ENCODE assay signal across 33 cellular contexts in genomic region chr7:143183024-143183423, GRCh38. TPM values are rescaled to one million over a fixed set of nuclear protein-coding genes. Genes with fewer than 3 reads are reported as not detected.
"Had no signal": no experiment of that assay in that cellular context is flagged by ENCODE, and none has a peak within 500 bp of the region (broad histone marks: within the 10 kb centered on the region; RNA-seq: fewer than 3 reads in every experiment).

TSS of gene TAS2R39 (plus strand) at chr7:143183419. CDS start at chr7:143183419, 0 bp downstream.

- H3K36me3 Mint-ChIP-seq: activated naive CD4-positive, alpha-beta T cell treated with anti-CD3 and anti-CD28 coated beads, Interleukin-2, amount 10 ng/mL, durations not matched to agents 7 days and 5 days; activated naive CD4-positive, alpha-beta T cell treated with anti-CD3 and anti-CD28 coated beads, Interleukin-2, amount 50 U/mL, for 72 hours; activated naive CD8-positive, alpha-beta T cell treated with anti-CD3 and anti-CD28 coated beads, Interleukin-2, amount 10 ng/mL, durations not matched to agents 7 days and 5 days; brain had no signal

- H3K27ac Mint-ChIP-seq: activated CD4-positive, alpha-beta memory T cell treated with anti-CD3 and anti-CD28 coated beads, Interleukin-2, amount 10 ng/mL, durations not matched to agents 7 days and 5 days; activated CD4-positive, alpha-beta T cell treated with anti-CD3 and anti-CD28 coated beads, Interleukin-2, amount 10 ng/mL, durations not matched to agents 7 days and 5 days; activated naive CD4-positive, alpha-beta T cell treated with anti-CD3 and anti-CD28 coated beads, Interleukin-2, amount 10 ng/mL, durations not matched to agents 7 days and 5 days; activated naive CD4-positive, alpha-beta T cell treated with anti-CD3 and anti-CD28 coated beads, Interleukin-2, amount 50 U/mL, for 72 hours; activated naive CD8-positive, alpha-beta T cell treated with anti-CD3 and anti-CD28 coated beads, Interleukin-2, amount 10 ng/mL, durations not matched to agents 7 days and 5 days; activated T-cell treated with anti-CD3 and anti-CD28 coated beads, Interleukin-2, amount 50 U/mL, for 24 hours; activated T-cell treated with anti-CD3 and anti-CD28 coated beads, Interleukin-2, amount 50 U/mL, for 72 hours; brain had no signal

- H3K4me3 Mint-ChIP-seq: activated CD4-positive, alpha-beta memory T cell treated with anti-CD3 and anti-CD28 coated beads, Interleukin-2, amount 10 ng/mL, durations not matched to agents 7 days and 5 days; activated CD4-positive, alpha-beta T cell treated with anti-CD3 and anti-CD28 coated beads, Interleukin-2, amount 10 ng/mL, durations not matched to agents 7 days and 5 days; activated naive CD4-positive, alpha-beta T cell treated with anti-CD3 and anti-CD28 coated beads, Interleukin-2, amount 10 ng/mL, durations not matched to agents 7 days and 5 days; activated naive CD8-positive, alpha-beta T cell treated with anti-CD3 and anti-CD28 coated beads, Interleukin-2, amount 10 ng/mL, durations not matched to agents 7 days and 5 days; activated T-cell treated with anti-CD3 and anti-CD28 coated beads, Interleukin-2, amount 50 U/mL, for 24 hours; activated T-cell treated with anti-CD3 and anti-CD28 coated beads, Interleukin-2, amount 50 U/mL, for 72 hours; brain had no signal

- H3K27me3 Mint-ChIP-seq: activated naive CD4-positive, alpha-beta T cell treated with anti-CD3 and anti-CD28 coated beads, Interleukin-2, amount 10 ng/mL, durations not matched to agents 7 days and 5 days; brain had no signal

- DNase-seq: activated CD4-positive, alpha-beta memory T cell treated with anti-CD3 and anti-CD28 coated beads, Interleukin-2, amount 10 ng/mL, durations not matched to agents 7 days and 5 days; activated CD4-positive, alpha-beta T cell treated with anti-CD3 and anti-CD28 coated beads for 1 hour; activated CD4-positive, alpha-beta T cell treated with anti-CD3 and anti-CD28 coated beads for 4 hours; activated CD4-positive, alpha-beta T cell treated with anti-CD3 and anti-CD28 coated beads, Interleukin-2, amount 10 ng/mL, durations not matched to agents 7 days and 5 days; activated CD4-positive, alpha-beta T cell treated with anti-CD3 and anti-CD28 coated beads, Interleukin-2, amount 50 U/mL, for 4 hours; activated CD8-positive, alpha-beta memory T cell treated with anti-CD3 and anti-CD28 coated beads, Interleukin-2, amount 50 U/mL, for 48 hours; activated gamma-delta T cell; activated naive CD4-positive, alpha-beta T cell; activated naive CD4-positive, alpha-beta T cell treated with anti-CD3 and anti-CD28 coated beads, Interleukin-2, amount 10 ng/mL, durations not matched to agents 7 days and 5 days; activated naive CD8-positive, alpha-beta T cell treated with anti-CD3 and anti-CD28 coated beads, Interleukin-2, amount 10 ng/mL, durations not matched to agents 7 days and 5 days; activated T-cell treated with anti-CD3 and anti-CD28 coated beads for 4 hours; activated T-cell treated with anti-CD3 and anti-CD28 coated beads, Interleukin-2, amount 50 U/mL, for 24 hours; activated T-cell treated with anti-CD3 and anti-CD28 coated beads, Interleukin-2, amount 50 U/mL, for 72 hours; central memory CD4-positive, alpha-beta T cell; cerebellar nuclear complex; colonic mucosa; effector CD8-positive, alpha-beta T cell; esophagus squamous epithelium; foreskin melanocyte; head of caudate nucleus; T-helper 2 cell had no signal

- H3K4me1 Mint-ChIP-seq: activated CD4-positive, alpha-beta memory T cell treated with anti-CD3 and anti-CD28 coated beads, Interleukin-2, amount 10 ng/mL, durations not matched to agents 7 days and 5 days; activated CD4-positive, alpha-beta T cell treated with anti-CD3 and anti-CD28 coated beads, Interleukin-2, amount 10 ng/mL, durations not matched to agents 7 days and 5 days; activated naive CD4-positive, alpha-beta T cell treated with anti-CD3 and anti-CD28 coated beads, Interleukin-2, amount 10 ng/mL, durations not matched to agents 7 days and 5 days; activated naive CD8-positive, alpha-beta T cell treated with anti-CD3 and anti-CD28 coated beads, Interleukin-2, amount 10 ng/mL, durations not matched to agents 7 days and 5 days had no signal

- ATAC-seq: activated naive CD4-positive, alpha-beta T cell treated with anti-CD3 and anti-CD28 coated beads, Interleukin-2, amount 50 U/mL, for 72 hours; activated T-cell treated with anti-CD3 and anti-CD28 coated beads, Interleukin-2, amount 50 U/mL, for 72 hours; gastroesophageal sphincter had no signal

RNA-seq across cellular contexts. Expression of gene TAS2R39, which starts in this region (rescaled TPM):
- total RNA-seq: activated CD4-positive, alpha-beta memory T cell treated with anti-CD3 and anti-CD28 coated beads, Interleukin-2, amount 10 ng/mL, durations not matched to agents 7 days and 5 days; activated CD4-positive, alpha-beta T cell treated with anti-CD3 and anti-CD28 coated beads, Interleukin-2, amount 10 ng/mL, durations not matched to agents 7 days and 5 days; activated naive CD4-positive, alpha-beta T cell treated with anti-CD3 and anti-CD28 coated beads, Interleukin-2, amount 50 U/mL, for 72 hours; activated naive CD8-positive, alpha-beta T cell treated with anti-CD3 and anti-CD28 coated beads, Interleukin-2, amount 10 ng/mL, durations not matched to agents 7 days and 5 days; activated T-cell treated with anti-CD3 and anti-CD28 coated beads, Interleukin-2, amount 50 U/mL, for 72 hours; ascending aorta; breast epithelium; cardiac muscle cell; colonic mucosa; dermis microvascular lymphatic vessel endothelial cell; endothelial cell of umbilical vein; esophagus squamous epithelium; fibroblast of lung; fibroblast of villous mesenchyme; gastroesophageal sphincter; T-helper 1 cell treated with Interleukin-12 subunit alpha and Interleukin-12 subunit beta and Interleukin-4 antibody, amounts not matched to agents 30 ng/mL and 1 ng/mL, for 36 hours had no signal
- polyA plus RNA-seq: cardiac muscle cell, endothelial cell of umbilical vein, esophagus, fibroblast of lung had no signal
